Comparison of ENCODE assay signal across 9 cellular contexts in the genomic region with DNA sequence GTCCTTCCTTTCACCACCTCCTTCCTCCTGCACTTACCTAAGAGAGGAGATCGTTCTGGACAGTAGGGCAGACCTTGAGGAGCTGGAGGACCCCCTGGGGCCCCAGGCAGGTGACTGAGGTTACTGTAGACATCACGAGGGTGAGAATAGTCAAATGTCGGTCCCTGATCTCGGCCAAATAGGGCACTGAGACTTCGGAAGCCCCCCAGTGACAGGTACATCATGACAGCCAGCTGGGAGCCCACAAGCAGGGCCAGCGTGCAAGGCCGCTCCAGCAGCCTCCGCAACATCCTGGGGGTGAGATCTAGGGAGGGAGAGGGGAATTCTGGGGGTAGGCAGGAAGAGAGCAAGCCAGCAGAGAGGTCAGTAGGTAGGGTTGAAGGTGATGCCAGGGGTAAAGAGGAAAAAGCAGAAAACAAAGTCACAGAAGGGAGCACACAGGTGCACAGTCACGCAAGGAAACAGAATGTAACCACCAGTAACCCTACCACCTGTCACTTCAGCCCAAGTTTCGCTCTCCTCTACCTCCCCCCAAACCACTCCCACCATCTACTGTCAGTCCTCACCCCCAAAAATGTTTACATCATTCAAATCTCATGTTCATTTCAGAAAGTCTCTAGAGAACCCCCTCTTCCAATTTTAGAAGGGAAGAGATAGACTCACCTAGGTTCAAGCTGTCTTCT. TPM values are rescaled to one million over a fixed set of nuclear protein-coding genes. Genes with fewer than 3 reads are reported as not detected.
A peak's percentile ranks its signal among the peaks of the same experiment; 100 is the strongest.
DNase-seq lines count a peak whose midpoint lies in the region; ATAC-seq and TF ChIP-seq lines count a peak whose summit lies in the region.
"Had no signal": no experiment of that assay in that cellular context is flagged by ENCODE, and none has a peak within 500 bp of the region (broad histone marks: within the 10 kb centered on the region; RNA-seq: fewer than 3 reads in every experiment).

No MANE protein-coding gene starts in this region.

- H3K4me3 ChIP-seq in spleen: peak overlapping the region in 6 of 8 donors; percentile 71 to 95 (median 76)

- no peak overlapping the region for H2AFZ ChIP-seq in H9 (ENCODE audit: low read length)

- WGBS in H9 (ENCODE audit: extremely low coverage, insufficient read length, low lambda C conversion rate): no CpG with 5 or more reads among the region's 10 CpGs
- WGBS in spleen, 5 donors: 75 to 85% (median 83%) methylated on average over 10 of the region's 10 CpGs

- no peak overlapping the region for H4K5ac ChIP-seq in H9 (ENCODE audit: insufficient read length, low read depth, low read length)

- H3K9me3 ChIP-seq in H9 (ENCODE audit: control insufficient read depth, low read depth, low read length) (no peaks in the 10 kb centered on the region), spleen (no peaks in the 10 kb centered on the region)

- H3K36me3 Mint-ChIP-seq in H9 (ENCODE audit: insufficient read depth in 1 of 3, low read depth in 3 of 3) (peaks cover 20 to 51% (median 49%) of the 10 kb centered on the region in 3 experiments; a peak in 6 of 7 replicates), WTC11 (peaks cover 39% of the 10 kb centered on the region), glutamatergic neuron (ENCODE audit: unreplicated experiment) (peaks cover 7% of the 10 kb centered on the region)

- no peaks in the 10 kb centered on the region for H3K27me3 ChIP-seq in H9 (ENCODE audit: insufficient read depth, low read length)
- H3K27me3 ChIP-seq in spleen (replicated peaks in 1 of 7): no peaks in the 10 kb centered on the region

- TF ChIP-seq CTCF in H9 (conservative IDR thresholded peaks at IDR 0.05) (no peak), WTC11 (IDR thresholded peaks at IDR 0.05) (no peak), glutamatergic neuron (IDR thresholded peaks at IDR 0.05; ENCODE audit: partially characterized antibody, unreplicated experiment) (no peak), spleen (IDR thresholded peaks at IDR 0.05 in 8 of 11, conservative IDR thresholded peaks at IDR 0.05 in 3 of 11) (no peak)

- H4K20me1 ChIP-seq in H9 (ENCODE audit: control insufficient read depth, insufficient read depth, insufficient read length): no peaks in the 10 kb centered on the region

- H3K23me2 ChIP-seq in H9 (ENCODE audit: insufficient read length, low read depth, low read length, poor library complexity, severe bottlenecking): peaks cover 6% of the 10 kb centered on the region

- H2BK12ac ChIP-seq in H9 (ENCODE audit: insufficient read length, low read depth, low read length): no peak overlapping the region

- CTCF ChIA-PET in WTC11 (lab: Charles Lee): interaction anchor here (1.1 to 2.5 kb wide), 5 partner anchors 8 to 104 kb away, joined by 3 to 41 read pairs (median 7); a partner anchor contains a TSS

- H3K9me3 Mint-ChIP-seq in H9 (no peaks in the 10 kb centered on the region), WTC11 (no peaks in the 10 kb centered on the region), glutamatergic neuron (ENCODE audit: unreplicated experiment) (peaks cover 9% of the 10 kb centered on the region)

- H3K14ac ChIP-seq in H9 (ENCODE audit: insufficient read depth, low read length): no peak overlapping the region

- no peak overlapping the region; a peak in 2 of 7 replicates for H3K27ac Mint-ChIP-seq in H9
- H3K27ac Mint-ChIP-seq in WTC11: peak overlapping the region; percentile 60; the same call in 1 of the 2 replicates
- H3K27ac Mint-ChIP-seq in glutamatergic neuron (ENCODE audit: unreplicated experiment): no peak overlapping the region

- intact Hi-C loops in spleen (cut with DNase I; ENCODE audit: low total_unique reads): no loop called here

- peak overlapping the region; percentile 93 to 100 for H3K4me3 Mint-ChIP-seq in H9
- H3K4me3 Mint-ChIP-seq in WTC11: peak overlapping the region; percentile 97
- H3K4me3 Mint-ChIP-seq in glutamatergic neuron (ENCODE audit: unreplicated experiment): peak overlapping the region; percentile 100

- no peak overlapping the region for H2AK5ac ChIP-seq in H9 (ENCODE audit: insufficient read length, low read length)

- peak overlapping the region; percentile 76 for H3K4me2 ChIP-seq in H9 (ENCODE audit: insufficient read depth, insufficient read length, low read length)

- H4K8ac ChIP-seq in H9 (replicated peaks; ENCODE audit: insufficient read length, low read depth, low read length): no peak overlapping the region

- H3K4me1 Mint-ChIP-seq in H9: peaks cover 19 to 21% of the 10 kb centered on the region in 2 experiments
- H3K4me1 Mint-ChIP-seq in WTC11: peaks cover 20% of the 10 kb centered on the region
- peaks cover 8% of the 10 kb centered on the region for H3K4me1 Mint-ChIP-seq in glutamatergic neuron (ENCODE audit: low read depth, unreplicated experiment)

- no peak overlapping the region for H3K4ac ChIP-seq in H9 (ENCODE audit: low read depth, low read length)

- H3K79me1 ChIP-seq in H9 (ENCODE audit: insufficient read depth, low read depth, low read length, poor library complexity, severe bottlenecking): no peaks in the 10 kb centered on the region

- H2BK120ac ChIP-seq in H9 (ENCODE audit: low read depth, low read length, poor library complexity, severe bottlenecking): no peak overlapping the region

- H3K18ac ChIP-seq in H9 (ENCODE audit: insufficient read length, low read depth, low read length): no peak overlapping the region

- no peaks in the 10 kb centered on the region for H3K79me2 ChIP-seq in H9 (ENCODE audit: insufficient read depth, low read length)

- H3K56ac ChIP-seq in H9 (ENCODE audit: insufficient read length, low read depth, low read length): no peak overlapping the region

- ATAC-seq in WTC11 (no peak), HG03469 (IDR thresholded peaks at IDR 0.05; ENCODE audit: unreplicated experiment) (no peak), GM21526 (IDR thresholded peaks at IDR 0.05; ENCODE audit: low FRiP score, unreplicated experiment) (no peak)

- no peak overlapping the region for H3K23ac ChIP-seq in H9 (ENCODE audit: insufficient read length, low read depth, low read length)

- H3K4me1 ChIP-seq in H9 (ENCODE audit: insufficient read depth, low read length): no peaks in the 10 kb centered on the region; the same call in 1 of the 2 replicates
- peaks cover 18 to 83% (median 50%) of the 10 kb centered on the region in 6 donors for H3K4me1 ChIP-seq in spleen

- POLR2A ChIA-PET in WTC11 (lab: Charles Lee): interaction anchor here (1.1 to 1.5 kb wide), 2 partner anchors 44 to 130 kb away, joined by 3 to 5 read pairs; a partner anchor contains a TSS

- peaks cover 5 to 53% (median 47%) of the 10 kb centered on the region in 6 donors for H3K36me3 ChIP-seq in spleen

- H2BK5ac ChIP-seq in H9 (ENCODE audit: insufficient read length, low read length): no peak overlapping the region

- no peak for DNase-seq in H9
- DNase-seq in WTC11 (ENCODE audit: low spot score): no peak
- no peak for DNase-seq in glutamatergic neuron
- DNase-seq in spleen: peak; percentile 76
- DNase-seq in NCI-H2029 treated with DMSO at 0.1 percent for 48 hours (lab: John Stamatoyannopoulos, UW): no peak
- DNase-seq in NOMO-1 treated with dmso at 0.1 percent for 144 hours (lab: John Stamatoyannopoulos, UW; ENCODE audit: unreplicated experiment): no peak
- DNase-seq: KBM-7 had no signal

- no peak for TF ChIP-seq POLR2A in spleen (IDR thresholded peaks at IDR 0.05)

- H4K91ac ChIP-seq in H9 (ENCODE audit: insufficient read length, low read depth, low read length): no peak overlapping the region

- no peak overlapping the region for H3K27ac ChIP-seq in H9 (ENCODE audit: insufficient read length, low read depth, low read length)
- H3K27ac ChIP-seq in spleen: peak overlapping the region in 7 of 8 donors; percentile 79 to 95 (median 93)

- no peak overlapping the region for H2BK15ac ChIP-seq in H9 (ENCODE audit: low read depth, low read length)

- no peak overlapping the region for H3T11ph ChIP-seq in H9 (ENCODE audit: low read length)

- H2BK20ac ChIP-seq in H9 (ENCODE audit: low read depth, low read length, poor library complexity, severe bottlenecking): no peak overlapping the region

- H3K9ac ChIP-seq in H9 (ENCODE audit: extremely low read depth, insufficient read length, low read length): no peak overlapping the region

- peaks cover 3% of the 10 kb centered on the region for H3K27me3 Mint-ChIP-seq in H9 (ENCODE audit: low read depth)
- no peaks in the 10 kb centered on the region for H3K27me3 Mint-ChIP-seq in WTC11 (ENCODE audit: low read depth)
- H3K27me3 Mint-ChIP-seq in glutamatergic neuron (ENCODE audit: unreplicated experiment): peaks cover 14% of the 10 kb centered on the region

TF ChIP-seq in WTC11, 78 proteins besides CTCF, POLR2A, EP300 and RAD21 (continues in another document):
- TF ChIP-seq ATF1 (CRISPR knock-in tag; IDR thresholded peaks at IDR 0.05) (no peak), NR3C1 (CRISPR knock-in tag; conservative IDR thresholded peaks at IDR 0.05; ENCODE audit: low read depth) (no peak), NFATC4 (CRISPR knock-in tag; IDR thresholded peaks at IDR 0.05) (no peak)

RNA-seq across cellular contexts. Expression of a gene that starts 1.4 kb away (rescaled TPM):
- 31.8 and 33.1 TPM in 2 replicates for total RNA-seq in H9 (2021)
- 40.1 to 44.8 TPM (median 40.7 TPM) in 3 replicates for total RNA-seq in WTC11 (2021)
- total RNA-seq in glutamatergic neuron (ENCODE audit: unreplicated experiment): 35.7 TPM
- total RNA-seq in spleen: 10 to 100 TPM; 29.2 to 52.8 (median 35.6) TPM
- polyA plus RNA-seq in spleen: 10 to 100 TPM; 21.0 to 41.3 (median 31.8) TPM

RNA-seq across cellular contexts. Expression of a gene that starts 9.7 kb away (rescaled TPM):
- total RNA-seq in H9 (2021) (33.4 and 39.8 TPM in 2 replicates), WTC11 (2021) (39.8 to 44.8 TPM (median 43.4 TPM) in 3 replicates), glutamatergic neuron (ENCODE audit: unreplicated experiment) (53.2 TPM), spleen (10 to 100 TPM; 25.5 to 41.3 (median 35.6) TPM)
- 10 to 100 TPM; 33.5 to 74.7 (median 44.5) TPM for polyA plus RNA-seq in spleen

RNA-seq across cellular contexts. Expression of a gene that starts 16.6 kb away (rescaled TPM):
- total RNA-seq in H9 (2021) (17.9 and 18.4 TPM in 2 replicates), WTC11 (2021) (30.7 to 31.1 TPM (median 30.8 TPM) in 3 replicates), glutamatergic neuron (ENCODE audit: unreplicated experiment) (21.5 TPM), spleen (10 to 100 TPM; 25.3 to 33.0 (median 29.4) TPM)
- polyA plus RNA-seq in spleen: 10 to 100 TPM; 17.9 to 26.1 (median 24.4) TPM

RNA-seq across cellular contexts. Expression of a gene that starts 22.1 kb away (rescaled TPM):
- total RNA-seq in H9 (2021) (93.4 and 93.5 TPM in 2 replicates), WTC11 (2021) (56.2 to 61.2 TPM (median 60.7 TPM) in 3 replicates), glutamatergic neuron (ENCODE audit: unreplicated experiment) (59.2 TPM), spleen (10 to 100 TPM; 62.8 to 76.3 (median 71.2) TPM)
- 100 to 1,000 TPM; 114 to 130 (median 119) TPM for polyA plus RNA-seq in spleen

RNA-seq across cellular contexts. Expression of a gene that starts 22.9 kb away (rescaled TPM):
- total RNA-seq in H9 (2021) (7.0 and 9.1 TPM in 2 replicates), WTC11 (2021) (9.1 to 11.2 TPM (median 10.0 TPM) in 3 replicates), glutamatergic neuron (ENCODE audit: unreplicated experiment) (12.3 TPM), spleen (10 to 100 TPM in 4 of 7 donors, 1 to 10 TPM in 3; 1.1 to 37.8 (median 11.0) TPM)
- polyA plus RNA-seq in spleen: 1 to 10 TPM in 1 of 3 donors, under 1 TPM in 2; 0.26 to 1.2 (median 0.91) TPM
